In genomic region chr5:177142029-177142681, GRCh38 we compare ENCODE assay signal across 20 cellular contexts. TPM values are rescaled to one million over a fixed set of nuclear protein-coding genes. Genes with fewer than 3 reads are reported as not detected.
DNase-seq lines count a peak whose midpoint lies in the region; ATAC-seq and TF ChIP-seq lines count a peak whose summit lies in the region.
"Had no signal": no experiment of that assay in that cellular context is flagged by ENCODE, and none has a peak within 500 bp of the region (broad histone marks: within the 10 kb centered on the region; RNA-seq: fewer than 3 reads in every experiment).

No MANE protein-coding gene starts in this region.

- no peak for DNase-seq in CD4-positive, alpha-beta memory T cell
- DNase-seq in NCI-H2029 treated with DMSO at 0.1 percent for 48 hours (lab: John Stamatoyannopoulos, UW) (peak; percentile 55), chondrocyte (ENCODE audit: low spot score) (no peak), natural killer cell (no peak), medulla oblongata (ENCODE audit: extremely low spot score) (no peak), COR-L47 (lab: John Stamatoyannopoulos, UW) (no peak)
- DNase-seq: activated CD4-positive, alpha-beta T cell treated with anti-CD3 and anti-CD28 coated beads, Interleukin-2, amount 50 U/mL, for 48 hours; activated naive CD4-positive, alpha-beta T cell treated with anti-CD3 and anti-CD28 coated beads, Interleukin-2, amount 10 ng/mL, durations not matched to agents 7 days and 5 days; activated T-cell treated with anti-CD3 and anti-CD28 coated beads, Interleukin-2, amount 50 U/mL, for 1 hour; DMS79; foreskin fibroblast; HFFc6; NCI-H2081; NCI-H82; stimulated activated naive CD4-positive, alpha-beta T cell treated with Interleukin-2 at 50 U/mL for 16 hours; trophoblast cell had no signal

- TF ChIP-seq CTCF in chondrocyte (IDR thresholded peaks at IDR 0.05) (no peak), natural killer cell (IDR thresholded peaks at IDR 0.05) (no peak)

- no peak overlapping the region for H3K4me3 Mint-ChIP-seq in CD4-positive, alpha-beta memory T cell
- H3K4me3 Mint-ChIP-seq in chondrocyte (ENCODE audit: unreplicated experiment) (no peak overlapping the region), natural killer cell (no peak overlapping the region)
- H3K4me3 Mint-ChIP-seq: activated naive CD4-positive, alpha-beta T cell treated with anti-CD3 and anti-CD28 coated beads, Interleukin-2, amount 10 ng/mL, durations not matched to agents 7 days and 5 days; HFFc6 had no signal

- H3K27me3 ChIP-seq in CD4-positive, alpha-beta memory T cell (ENCODE audit: insufficient read depth, low read length) = no peaks in the 10 kb centered on the region

- no peaks in the 10 kb centered on the region for H3K9me3 Mint-ChIP-seq in CD4-positive, alpha-beta memory T cell
- H3K9me3 Mint-ChIP-seq in chondrocyte (ENCODE audit: low read depth) (no peaks in the 10 kb centered on the region), natural killer cell (no peaks in the 10 kb centered on the region)
- H3K9me3 Mint-ChIP-seq: activated naive CD4-positive, alpha-beta T cell treated with anti-CD3 and anti-CD28 coated beads, Interleukin-2, amount 10 ng/mL, durations not matched to agents 7 days and 5 days; HFFc6 had no signal

- H3K27me3 Mint-ChIP-seq in CD4-positive, alpha-beta memory T cell = no peaks in the 10 kb centered on the region
- H3K27me3 Mint-ChIP-seq in chondrocyte (ENCODE audit: low read depth) (no peaks in the 10 kb centered on the region), natural killer cell (ENCODE audit: low read depth in 2 of 2) (no peaks in the 10 kb centered on the region)
- H3K27me3 Mint-ChIP-seq: activated naive CD4-positive, alpha-beta T cell treated with anti-CD3 and anti-CD28 coated beads, Interleukin-2, amount 10 ng/mL, durations not matched to agents 7 days and 5 days; progenitor cell of endocrine pancreas had no signal

- no peaks in the 10 kb centered on the region for H3K9me3 ChIP-seq in CD4-positive, alpha-beta memory T cell (ENCODE audit: control insufficient read depth in 1 of 2, low read length in 2 of 2)

- ATAC-seq in natural killer cell (no peak), GM21576 (IDR thresholded peaks at IDR 0.05; ENCODE audit: unreplicated experiment) (no peak), HG02852 (IDR thresholded peaks at IDR 0.05; ENCODE audit: unreplicated experiment) (no peak)

- CTCF ChIA-PET in CD4-positive, alpha-beta memory T cell (lab: Charles Lee; ENCODE audit: partially characterized antibody) = no interaction called here

- peaks cover 49% of the 10 kb centered on the region for H3K4me1 ChIP-seq in CD4-positive, alpha-beta memory T cell (ENCODE audit: insufficient read depth, low read length)

- H3K36me3 ChIP-seq in CD4-positive, alpha-beta memory T cell (ENCODE audit: insufficient read depth, low read length) = peaks cover 8% of the 10 kb centered on the region

- intact Hi-C loops in CD4-positive, alpha-beta memory T cell (cut with micrococcal nuclease) = no loop called here
- intact Hi-C loops in natural killer cell (cut with micrococcal nuclease) = no loop called here

- POLR2A ChIA-PET in CD4-positive, alpha-beta memory T cell (lab: Charles Lee; ENCODE audit: partially characterized antibody) = no interaction called here

- peaks cover 28 to 53% of the 10 kb centered on the region in 2 donors for H3K36me3 Mint-ChIP-seq in CD4-positive, alpha-beta memory T cell
- H3K36me3 Mint-ChIP-seq in chondrocyte (ENCODE audit: low read depth) (peaks cover 21% of the 10 kb centered on the region), natural killer cell (no peaks in the 10 kb centered on the region)

- H3K27ac ChIP-seq in CD4-positive, alpha-beta memory T cell (ENCODE audit: low read depth, low read length) = no peak overlapping the region
- H3K27ac ChIP-seq: coronary artery had no signal

- H3K4me3 ChIP-seq in CD4-positive, alpha-beta memory T cell (ENCODE audit: low read length in 2 of 2) = no peak overlapping the region
- H3K4me3 ChIP-seq: coronary artery had no signal

- peaks cover 30 to 48% (median 36%) of the 10 kb centered on the region in 4 donors for H3K4me1 Mint-ChIP-seq in CD4-positive, alpha-beta memory T cell
- peaks cover 34% of the 10 kb centered on the region for H3K4me1 Mint-ChIP-seq in chondrocyte (ENCODE audit: low read depth)
- peaks cover 30 to 35% of the 10 kb centered on the region in 2 donors for H3K4me1 Mint-ChIP-seq in natural killer cell

- H3K27ac Mint-ChIP-seq in CD4-positive, alpha-beta memory T cell = peak overlapping the region in 4 of 7 donors; percentile 25 to 74 (median 43)
- H3K27ac Mint-ChIP-seq in chondrocyte (ENCODE audit: unreplicated experiment) (peak overlapping the region; percentile 80), natural killer cell (peak overlapping the region; percentile 45 to 51)
- H3K27ac Mint-ChIP-seq: activated naive CD4-positive, alpha-beta T cell treated with anti-CD3 and anti-CD28 coated beads, Interleukin-2, amount 10 ng/mL, durations not matched to agents 7 days and 5 days; HFFc6 had no signal

RNA-seq across cellular contexts. Expression of gene NSD1, which starts 8.6 kb away (rescaled TPM):
- total RNA-seq in CD4-positive, alpha-beta memory T cell = 100 to 1,000 TPM; 116 to 122 TPM
- 10 to 100 TPM; 14.3 to 64.2 TPM for polyA plus RNA-seq in CD4-positive, alpha-beta memory T cell
- total RNA-seq in chondrocyte (64.0 to 77.0 TPM (median 67.3 TPM) in 3 replicates), natural killer cell (100 to 1,000 TPM; 117 to 147 (median 143) TPM)

RNA-seq across cellular contexts. Expression of gene FGFR4, which starts 55.4 kb away (rescaled TPM):
- 1 to 10 TPM; 2.2 to 3.0 TPM for total RNA-seq in CD4-positive, alpha-beta memory T cell
- polyA plus RNA-seq in CD4-positive, alpha-beta memory T cell = not detected
- total RNA-seq in chondrocyte (0.27 to 1.9 TPM (median 1.1 TPM) in 3 replicates), natural killer cell (1 to 10 TPM in 2 of 3 donors, under 1 TPM in 1; 0.72 to 1.5 (median 1.3) TPM)
